Comparison of ENCODE assay signal across 8 cellular contexts in the genomic region with DNA sequence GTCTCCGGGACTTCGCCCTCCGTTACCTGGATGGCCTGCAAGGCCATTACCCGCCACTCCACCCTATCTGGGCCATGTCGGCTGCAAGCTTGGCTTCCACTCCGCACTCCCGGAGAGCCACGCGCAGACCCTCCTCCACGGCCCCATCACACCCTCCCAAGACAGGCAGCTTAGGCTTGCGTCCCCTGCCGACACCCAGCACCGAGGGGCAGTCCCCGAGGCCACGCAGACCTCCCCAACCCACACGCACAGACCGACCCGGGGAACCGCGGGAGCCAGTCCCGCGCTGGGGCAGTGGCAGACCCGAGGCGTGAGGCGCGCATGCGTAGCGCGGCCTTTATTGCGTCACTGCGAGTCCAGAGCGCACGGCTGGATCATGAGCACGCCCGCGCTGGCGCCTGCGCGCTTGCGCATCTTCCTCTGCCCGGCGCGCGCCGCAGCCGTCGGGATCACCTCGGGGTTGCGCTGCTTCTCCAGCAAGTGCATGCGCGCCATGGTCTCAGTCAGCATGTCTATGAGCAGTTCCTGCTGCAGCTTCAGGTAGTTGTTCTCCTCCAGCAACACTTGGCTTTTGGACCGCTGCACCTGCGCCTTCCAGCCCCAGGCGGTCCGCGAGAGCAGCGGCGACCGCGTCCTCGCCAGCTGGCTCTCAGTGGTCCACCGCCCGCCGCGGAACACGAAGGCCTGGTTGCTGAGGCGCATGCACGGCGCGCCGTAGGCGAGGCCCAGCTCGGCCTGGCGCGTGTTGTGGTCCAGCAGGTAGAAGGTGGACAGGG. TPM values are rescaled to one million over a fixed set of nuclear protein-coding genes. Genes with fewer than 3 reads are reported as not detected.
DNase-seq lines count a peak whose midpoint lies in the region; ATAC-seq and TF ChIP-seq lines count a peak whose summit lies in the region.

No MANE protein-coding gene starts in this region.

- H3K36me3 ChIP-seq in Panc1 (ENCODE audit: control insufficient read depth, insufficient read depth, low read length) (no peaks in the 10 kb centered on the region; the same call in 1 of the 2 replicates), esophagus squamous epithelium (no peaks in the 10 kb centered on the region)

- H3K4me1 ChIP-seq in Panc1 (ENCODE audit: control insufficient read depth, insufficient read depth, low read length) (no peaks in the 10 kb centered on the region; the same call in 1 of the 2 replicates), esophagus squamous epithelium (peaks cover 15 to 33% (median 17%) of the 10 kb centered on the region in 3 donors)

- intact Hi-C loops in Panc1 (cut with micrococcal nuclease; ENCODE audit: unreplicated experiment) (no loop called here), esophagus squamous epithelium (cut with DNase I) (no loop called here)

- no peaks in the 10 kb centered on the region for H3K9me3 Mint-ChIP-seq in activated T-cell treated with anti-CD3 and anti-CD28 coated beads, Interleukin-2, amount 50 U/mL, for 72 hours

- H3K4me1 Mint-ChIP-seq in activated T-cell treated with anti-CD3 and anti-CD28 coated beads, Interleukin-2, amount 50 U/mL, for 72 hours (ENCODE audit: low read depth), result peaks cover 48% of the 10 kb centered on the region

- no peaks in the 10 kb centered on the region for H3K27me3 Mint-ChIP-seq in activated T-cell treated with anti-CD3 and anti-CD28 coated beads, Interleukin-2, amount 50 U/mL, for 72 hours (ENCODE audit: low read depth)

- no TSS peak for BruUV-seq in Panc1 (replicated peaks; lab: Mats Ljungman, UMichigan)

- no peaks in the 10 kb centered on the region for H3K9me3 ChIP-seq in Panc1 (ENCODE audit: control insufficient read depth, insufficient read depth, low read depth, low read length)
- H3K9me3 ChIP-seq in esophagus squamous epithelium, result no peaks in the 10 kb centered on the region

- peaks cover 6 to 13% of the 10 kb centered on the region in 2 donors for H3K36me3 Mint-ChIP-seq in activated T-cell treated with anti-CD3 and anti-CD28 coated beads, Interleukin-2, amount 50 U/mL, for 72 hours (ENCODE audit: insufficient read depth in 2 of 2)

- POLR2A ChIA-PET in Panc1 (lab: Charles Lee), result interaction anchor here (0.5 to 0.7 kb wide), 2 partner anchors 149 to 175 kb away, joined by 7 to 9 read pairs; no protein-coding TSS in a partner anchor

- TF ChIP-seq CTCF in Panc1 (IDR thresholded peaks at IDR 0.05) (no peak), esophagus squamous epithelium (IDR thresholded peaks at IDR 0.05) (peak in 1 of 6 experiments; percentile 50)

- H3K4me3 ChIP-seq in Panc1 (ENCODE audit: low read depth in 2 of 2, low read length in 2 of 2) (peak overlapping the region; percentile 83 to 84), esophagus squamous epithelium (peak overlapping the region; percentile 57 to 90 (median 85))

- 0% methylated on average over 4 to 13 of the region's 75 CpGs for WGBS in esophagus squamous epithelium, 2 donors

- peak in 3 of 4 donors; percentile 48 to 92 (median 84) for TF ChIP-seq POLR2A in esophagus squamous epithelium (IDR thresholded peaks at IDR 0.05)

- H3K27me3 ChIP-seq in Panc1 (ENCODE audit: control insufficient read depth, insufficient read depth, low read length) (no peaks in the 10 kb centered on the region), esophagus squamous epithelium (no peaks in the 10 kb centered on the region)

- peak; percentile 93 for DNase-seq in DMS53 treated with DMSO at 0.1 percent for 48 hours (lab: John Stamatoyannopoulos, UW; ENCODE audit: unreplicated experiment)
- peak; percentile 95 for DNase-seq in KBM-7
- peak; percentile 82 for DNase-seq in Panc1 (ENCODE audit: low read depth, low spot score)
- peak; percentile 95 for DNase-seq in activated T-cell treated with anti-CD3 and anti-CD28 coated beads, Interleukin-2, amount 50 U/mL, for 72 hours
- DNase-seq in esophagus squamous epithelium (lab: John Stamatoyannopoulos, UW), result peak; percentile 76
- peak; percentile 95 for DNase-seq in myocyte (ENCODE audit: low read depth)
- DNase-seq in stimulated activated CD8-positive, alpha-beta memory T cell treated with anti-CD3 and anti-CD28 coated beads, Interleukin-7, amount 100 ng/mL, for 24 hours (ENCODE audit: low read depth), result peak; percentile 81

- H3K27ac ChIP-seq in Panc1 (ENCODE audit: low read length) (peak overlapping the region; percentile 93), esophagus squamous epithelium (peak overlapping the region; percentile 84 to 95 (median 94))

- in situ Hi-C loops in KBM-7 (cut with MboI; ENCODE audit: low pct_unique_long_range_greater_than_20kb, low sequenced_read_pairs), result no loop called here
- in situ Hi-C loops in Panc1 (cut with HindIII; ENCODE audit: low pct_unique_long_range_greater_than_20kb, low sequenced_read_pairs), result no loop called here

- H3K27ac Mint-ChIP-seq in activated T-cell treated with anti-CD3 and anti-CD28 coated beads, Interleukin-2, amount 50 U/mL, for 72 hours, result peak overlapping the region; percentile 96

- CTCF ChIA-PET in Panc1 (lab: Charles Lee), result no interaction called here

- ATAC-seq in GM21737 (IDR thresholded peaks at IDR 0.05; ENCODE audit: unreplicated experiment) (peak; percentile 82), Panc1 (peak; percentile 96)
- peak; percentile 91 to 92 for ATAC-seq in activated T-cell treated with anti-CD3 and anti-CD28 coated beads, Interleukin-2, amount 50 U/mL, for 72 hours (replicated peaks in 1 of 2)

- H3K4me3 Mint-ChIP-seq in activated T-cell treated with anti-CD3 and anti-CD28 coated beads, Interleukin-2, amount 50 U/mL, for 72 hours, result peak overlapping the region; percentile 96 to 99

RNA-seq across cellular contexts. Expression of a gene that starts 2.4 kb away (rescaled TPM):
- total RNA-seq in Panc1 (2021; ENCODE audit: unreplicated experiment) (0.39 TPM), esophagus squamous epithelium (not detected), myocyte (not detected in 2 replicates)
- polyA plus RNA-seq in Panc1 (2012; ENCODE audit: insufficient read length), result 0.57 TPM
- total RNA-seq in activated T-cell treated with anti-CD3 and anti-CD28 coated beads, Interleukin-2, amount 50 U/mL, for 72 hours, result under 1 TPM in 1 of 2 donors, not detected in 1; 0.44 TPM
- 0.91 TPM for polyA plus RNA-seq in myocyte (2012)

RNA-seq across cellular contexts. Expression of a gene that starts 20.3 kb away (rescaled TPM):
- 707 TPM for total RNA-seq in Panc1 (2021; ENCODE audit: unreplicated experiment)
- 630 TPM for polyA plus RNA-seq in Panc1 (2012; ENCODE audit: insufficient read length)
- total RNA-seq in activated T-cell treated with anti-CD3 and anti-CD28 coated beads, Interleukin-2, amount 50 U/mL, for 72 hours, result 100 to 1,000 TPM; 572 to 714 TPM
- total RNA-seq in esophagus squamous epithelium, result 100 to 1,000 TPM; 200 to 321 (median 252) TPM
- 522 and 641 TPM in 2 replicates for total RNA-seq in myocyte
- polyA plus RNA-seq in myocyte (2012), result 757 TPM

RNA-seq across cellular contexts. Expression of a gene that starts 54.2 kb away (rescaled TPM):
- total RNA-seq in Panc1 (2021; ENCODE audit: unreplicated experiment) (31.3 TPM), esophagus squamous epithelium (10 to 100 TPM; 16.6 to 29.0 (median 17.9) TPM), myocyte (13.8 and 14.0 TPM in 2 replicates)
- 33.1 TPM for polyA plus RNA-seq in Panc1 (2012; ENCODE audit: insufficient read length)
- total RNA-seq in activated T-cell treated with anti-CD3 and anti-CD28 coated beads, Interleukin-2, amount 50 U/mL, for 72 hours, result 10 to 100 TPM; 26.9 to 28.0 TPM
- 13.2 TPM for polyA plus RNA-seq in myocyte (2012)

RNA-seq across cellular contexts. Expression of a gene that starts 55.0 kb away (rescaled TPM):
- total RNA-seq in Panc1 (2021; ENCODE audit: unreplicated experiment) (587 TPM), esophagus squamous epithelium (100 to 1,000 TPM; 209 to 645 (median 383) TPM), myocyte (221 and 258 TPM in 2 replicates)
- polyA plus RNA-seq in Panc1 (2012; ENCODE audit: insufficient read length), result 477 TPM
- 100 to 1,000 TPM; 805 to 958 TPM for total RNA-seq in activated T-cell treated with anti-CD3 and anti-CD28 coated beads, Interleukin-2, amount 50 U/mL, for 72 hours
- polyA plus RNA-seq in myocyte (2012), result 243 TPM

Comparison
In these comparisons a context has a peak if more than half of its experiments do, and no peak if none do; other contexts are left out.
1. Peak in every context shown above with its lines: DNase-seq, ATAC-seq, H3K4me3 ChIP-seq and H3K27ac ChIP-seq.